ENCODE assay signal across 1 cellular context in genomic region chr5:1330146-1330846, GRCh38.
TF ChIP-seq lines count a peak whose summit lies in the region.

No MANE protein-coding gene starts in this region.

TF ChIP-seq in HepG2, 621 proteins besides CTCF, POLR2A, EP300 and RAD21 (continued from another document):
- TF ChIP-seq ZBED4 (CRISPR knock-in tag; IDR thresholded peaks at IDR 0.05; ENCODE audit: borderline replicate concordance): no peak
- TF ChIP-seq ZNF616 (CRISPR knock-in tag; IDR thresholded peaks at IDR 0.05; ENCODE audit: low read depth): no peak
- no peak for TF ChIP-seq HOXA5 (CRISPR knock-in tag; IDR thresholded peaks at IDR 0.05)
- no peak for TF ChIP-seq KLF6 (CRISPR knock-in tag; IDR thresholded peaks at IDR 0.05)
- no peak for TF ChIP-seq SOX5 (CRISPR knock-in tag; IDR thresholded peaks at IDR 0.05; ENCODE audit: borderline replicate concordance)
- TF ChIP-seq ZNF776 (CRISPR knock-in tag; IDR thresholded peaks at IDR 0.05): no peak
- TF ChIP-seq ZNF549 (CRISPR knock-in tag; IDR thresholded peaks at IDR 0.05): no peak
- TF ChIP-seq KDM5A (IDR thresholded peaks at IDR 0.05; ENCODE audit: borderline replicate concordance, low read length): no peak
- TF ChIP-seq SOX6 (IDR thresholded peaks at IDR 0.05): no peak
- no peak for TF ChIP-seq SOX6 (CRISPR knock-in tag; IDR thresholded peaks at IDR 0.05)
- TF ChIP-seq RFX1 (IDR thresholded peaks at IDR 0.05): no peak
- no peak for TF ChIP-seq MIER3 (CRISPR knock-in tag; IDR thresholded peaks at IDR 0.05; ENCODE audit: borderline replicate concordance)
- no peak for TF ChIP-seq MED13 (CRISPR knock-in tag; IDR thresholded peaks at IDR 0.05)
- TF ChIP-seq NFE2L1 (CRISPR knock-in tag; IDR thresholded peaks at IDR 0.05; ENCODE audit: borderline replicate concordance): no peak
- no peak for TF ChIP-seq POLR2G (IDR thresholded peaks at IDR 0.05; ENCODE audit: low read depth, low read length)
- TF ChIP-seq ZNF24 (IDR thresholded peaks at IDR 0.05): no peak
- TF ChIP-seq PRDM15 (CRISPR knock-in tag; IDR thresholded peaks at IDR 0.05): no peak
- TF ChIP-seq ZSCAN31 (CRISPR knock-in tag; IDR thresholded peaks at IDR 0.05; ENCODE audit: low read depth): no peak
